ENCODE assay signal across 1 cellular context in the genomic region with DNA sequence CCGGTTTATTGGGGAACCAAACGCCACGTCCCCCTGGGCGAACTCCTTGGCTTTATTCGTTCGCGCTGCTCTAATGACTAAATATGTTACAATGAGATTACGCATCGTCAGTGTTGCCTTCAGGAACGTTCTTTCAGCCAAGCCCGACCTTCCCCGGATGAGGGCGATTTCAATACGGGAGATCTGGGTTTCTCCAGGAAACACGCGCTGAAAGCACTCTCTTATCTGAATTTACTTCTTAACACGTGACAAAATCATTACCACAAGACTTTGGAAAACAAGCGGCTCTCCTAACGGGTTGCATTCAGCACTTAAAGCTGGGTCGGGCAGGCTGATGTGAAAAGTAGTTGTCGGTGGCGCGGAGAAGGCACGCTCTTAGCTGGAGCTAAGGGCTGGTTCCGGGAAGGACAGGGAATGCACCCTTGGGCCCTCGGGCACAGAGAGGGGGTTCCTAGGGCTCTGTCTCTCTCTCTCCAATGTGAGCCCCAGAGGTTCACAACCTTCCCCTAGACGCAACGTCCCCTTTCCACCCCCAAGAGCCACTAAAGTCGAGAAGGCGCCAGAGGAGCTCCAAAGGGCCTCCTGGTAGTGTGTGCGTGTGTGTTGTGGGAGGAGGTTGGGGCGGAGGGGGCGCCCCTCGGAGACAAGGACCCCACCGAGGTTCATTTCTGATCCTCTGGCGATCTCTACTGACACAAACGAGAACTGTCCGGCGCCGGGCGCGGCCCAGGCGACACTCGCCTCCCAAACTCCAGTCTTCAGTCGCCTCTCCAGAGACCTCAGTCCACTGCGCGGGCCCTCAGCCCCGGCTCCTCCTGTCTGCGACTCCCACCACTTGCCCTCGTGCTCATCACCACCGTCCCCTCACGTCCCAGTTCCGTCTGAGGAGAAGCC.
TF ChIP-seq lines count a peak whose summit lies in the region.

No MANE protein-coding gene starts in this region.

TF ChIP-seq in HEK293, 187 proteins besides CTCF, POLR2A, EP300 and RAD21 (continued from another document):
- peak; percentile 92 for TF ChIP-seq GLIS2 (tag by site-specific recombination; IDR thresholded peaks at IDR 0.05)
- peak; percentile 80 for TF ChIP-seq PATZ1 (tag by site-specific recombination; IDR thresholded peaks at IDR 0.05)
- TF ChIP-seq EGR2 (tag by site-specific recombination; IDR thresholded peaks at IDR 0.05; ENCODE audit: low read depth), result peak; percentile 63
- TF ChIP-seq ZBTB10 (tag by site-specific recombination; IDR thresholded peaks at IDR 0.05), result peak; percentile 79
- TF ChIP-seq ZBTB7A (tag by site-specific recombination; IDR thresholded peaks at IDR 0.05; ENCODE audit: low read depth), result 0 out of 2 replicates have a peak, but pooled peaks have one; percentile 36
- TF ChIP-seq ZFP69B (tag by site-specific recombination; IDR thresholded peaks at IDR 0.05), result peak; percentile 59; the same call in 1 of the 2 replicates
TF ChIP-seq in HEK293: peak in this region for 13.
